In the genomic region with DNA sequence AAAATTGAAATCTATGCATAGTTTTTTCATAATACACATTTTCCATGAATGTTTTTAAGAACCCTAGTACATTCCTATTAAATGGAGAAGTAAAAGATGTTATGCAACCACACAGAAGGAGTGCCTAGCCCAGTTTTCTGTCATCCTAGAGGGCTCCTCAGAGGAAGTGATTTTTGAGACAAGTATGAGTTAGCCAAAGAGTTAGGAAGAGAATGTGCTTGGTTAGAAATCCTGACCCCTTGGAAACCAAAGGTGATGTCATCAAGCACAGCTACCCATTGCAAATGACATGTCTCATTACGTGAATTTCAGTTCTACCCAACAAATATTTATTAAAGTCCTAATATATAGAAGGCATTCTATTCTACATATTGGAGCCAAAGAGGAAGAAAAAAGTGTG, we compare ENCODE assay signal across 22 cellular contexts.
DNase-seq lines count a peak whose midpoint lies in the region; ATAC-seq, FAIRE-seq and TF ChIP-seq lines count a peak whose summit lies in the region.
"Had no signal": no experiment of that assay in that cellular context is flagged by ENCODE, and none has a peak within 500 bp of the region (broad histone marks: within the 10 kb centered on the region; RNA-seq: fewer than 3 reads in every experiment).

No MANE protein-coding gene starts in this region.

- H3K4me3 ChIP-seq in fibroblast of lung (replicated peaks in 1 of 4; ENCODE audit: control extremely low read depth in 1 of 4, insufficient read depth in 1 of 4, low read depth in 3 of 4, low read length in 4 of 4) = no peak overlapping the region
- H3K4me3 ChIP-seq: lung, SK-N-MC, spleen, tibial artery had no signal

- no peak for TF ChIP-seq CTCF in fibroblast of lung (conservative IDR thresholded peaks at IDR 0.05 in 1 of 2, IDR thresholded peaks at IDR 0.05 in 1 of 2; ENCODE audit: low read depth in 1 of 2, low read length in 2 of 2)

- H3K36me3 ChIP-seq in fibroblast of lung (ENCODE audit: control insufficient read depth, insufficient read depth, low read length) = no peaks in the 10 kb centered on the region
- H3K36me3 ChIP-seq: spleen, tibial artery had no signal

- no peak overlapping the region for H3K9ac ChIP-seq in fibroblast of lung (ENCODE audit: insufficient read depth, low read length)

- no peaks in the 10 kb centered on the region for H3K9me3 ChIP-seq in fibroblast of lung (ENCODE audit: control insufficient read depth, insufficient read depth, low read depth, low read length)
- H3K9me3 ChIP-seq: spleen had no signal

- H2AFZ ChIP-seq in fibroblast of lung (ENCODE audit: low read length) = no peak overlapping the region

- H4K20me1 ChIP-seq in fibroblast of lung (ENCODE audit: control insufficient read depth, extremely low read depth, insufficient read depth, low read length) = no peaks in the 10 kb centered on the region

- no peaks in the 10 kb centered on the region for H3K4me1 ChIP-seq in fibroblast of lung (ENCODE audit: control insufficient read depth, extremely low read depth, insufficient read depth, low read length)
- H3K4me1 ChIP-seq: tibial artery had no signal

- H3K4me2 ChIP-seq in fibroblast of lung (ENCODE audit: extremely low read depth, insufficient read depth, low read length) = no peak overlapping the region

- FAIRE-seq in RCC 7860 (lab: Jason Lieb, UNC) = no peak
- FAIRE-seq: GM18507 had no signal

- no peaks in the 10 kb centered on the region for H3K27me3 ChIP-seq in fibroblast of lung (ENCODE audit: control insufficient read depth, insufficient read depth, low read length)
- H3K27me3 ChIP-seq: spleen, tibial artery had no signal

- peak; percentile 41 for DNase-seq in NOMO-1 treated with DMSO at 0.1 percent for 48 hours (lab: John Stamatoyannopoulos, UW; ENCODE audit: unreplicated experiment)
- DNase-seq in NOMO-1 treated with dmso at 0.1 percent for 144 hours (lab: John Stamatoyannopoulos, UW; ENCODE audit: unreplicated experiment) = no peak
- peak; percentile 43 for DNase-seq in OCI-M1 (lab: John Stamatoyannopoulos, UW)
- peak; percentile 14 to 57 for DNase-seq in fibroblast of lung (ENCODE audit: low read depth in 2 of 2)
- DNase-seq in stromal cell of bone marrow (ENCODE audit: low read depth) = peak; percentile 5
- no peak for DNase-seq in NCI-H2196 (lab: John Stamatoyannopoulos, UW; ENCODE audit: unreplicated experiment)
- no peak for DNase-seq in RCC 7860 (ENCODE audit: low spot score)
- DNase-seq: activated CD8-positive, alpha-beta memory T cell treated with anti-CD3 and anti-CD28 coated beads, Interleukin-2, amount 10 ng/mL, durations not matched to agents 7 days and 5 days; activated effector memory CD4-positive, alpha-beta T cell treated with anti-CD3 and anti-CD28 coated beads, Interleukin-2, amount 50 U/mL, for 16 hours; anterior cingulate cortex; C1 segment of cervical spinal cord; cortex of kidney; NCI-H2081 treated with DMSO at 0.1 percent for 48 hours; NCI-H526; spleen; T1000; tibial artery had no signal

- no peak overlapping the region for H3K27ac ChIP-seq in fibroblast of lung (ENCODE audit: insufficient read depth, low read length)
- H3K27ac ChIP-seq: 22Rv1, SK-N-MC, spleen, tibial artery had no signal

- no peaks in the 10 kb centered on the region for H3K79me2 ChIP-seq in fibroblast of lung (ENCODE audit: control insufficient read depth, insufficient read depth, low read length)

- ATAC-seq in HG03342 (IDR thresholded peaks at IDR 0.05; ENCODE audit: unreplicated experiment) = no peak
- ATAC-seq: activated CD8-positive, alpha-beta memory T cell treated with anti-CD3 and anti-CD28 coated beads, Interleukin-2, amount 10 ng/mL, durations not matched to agents 7 days and 5 days had no signal

Comparison
In these comparisons a context has a peak if more than half of its experiments do, and no peak if none do; other contexts are left out.
1. DNase-seq: peak in NOMO-1 treated with DMSO at 0.1 percent for 48 hours (single experiment), OCI-M1 (single experiment), fibroblast of lung (2 of 2) and stromal cell of bone marrow (single experiment); none in NOMO-1 treated with dmso at 0.1 percent for 144 hours (single experiment), NCI-H2196 (single experiment) and RCC 7860 (single experiment).